In the genomic region with DNA sequence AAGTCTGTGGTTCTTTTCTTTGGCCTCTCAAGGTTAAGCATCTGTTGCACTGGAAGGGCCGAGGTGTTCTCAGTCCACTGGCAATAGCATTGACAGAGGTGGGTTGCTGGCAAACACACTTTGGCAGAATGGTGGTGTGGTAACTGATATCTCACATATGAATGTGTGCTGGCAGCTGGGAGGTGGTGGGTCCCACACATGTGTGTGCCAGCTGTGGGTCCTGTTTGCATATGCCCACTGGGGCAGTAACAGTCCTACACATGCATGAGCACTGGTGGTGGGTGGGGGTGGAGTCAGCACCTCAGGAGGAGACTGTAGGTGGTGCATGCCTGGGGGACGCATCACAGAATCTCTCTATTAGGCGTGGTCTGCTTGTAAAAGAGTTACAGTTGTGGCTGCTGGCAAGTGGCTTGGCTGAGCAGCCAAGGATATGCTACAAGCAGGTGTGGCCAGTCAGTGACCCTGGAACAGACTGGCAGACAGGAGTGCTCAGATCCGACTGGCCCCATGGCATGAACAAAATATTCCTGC, we compare ENCODE assay signal across 1 cellular context.
TF ChIP-seq lines count a peak whose summit lies in the region.

No MANE protein-coding gene starts in this region.

TF ChIP-seq in GM23338, 12 proteins besides CTCF, POLR2A, EP300 and RAD21 (continued from another document):
- TF ChIP-seq REST (IDR thresholded peaks at IDR 0.05; ENCODE audit: unreplicated experiment) (no peak), ZNF114 (CRISPR knock-in tag; IDR thresholded peaks at IDR 0.05) (no peak), POLR2AphosphoS5 (IDR thresholded peaks at IDR 0.05; ENCODE audit: low read depth) (no peak), EZH2phosphoT487 (IDR thresholded peaks at IDR 0.05; ENCODE audit: unreplicated experiment) (no peak), JUNB (IDR thresholded peaks at IDR 0.05; ENCODE audit: unreplicated experiment) (no peak), EZH2 (IDR thresholded peaks at IDR 0.05; ENCODE audit: low read depth, unreplicated experiment) (no peak), NANOG (IDR thresholded peaks at IDR 0.05; ENCODE audit: borderline replicate concordance) (no peak), CREB1 (CRISPR knock-in tag; IDR thresholded peaks at IDR 0.05; ENCODE audit: low read depth) (no peak)
- TF ChIP-seq, protein P1, sequence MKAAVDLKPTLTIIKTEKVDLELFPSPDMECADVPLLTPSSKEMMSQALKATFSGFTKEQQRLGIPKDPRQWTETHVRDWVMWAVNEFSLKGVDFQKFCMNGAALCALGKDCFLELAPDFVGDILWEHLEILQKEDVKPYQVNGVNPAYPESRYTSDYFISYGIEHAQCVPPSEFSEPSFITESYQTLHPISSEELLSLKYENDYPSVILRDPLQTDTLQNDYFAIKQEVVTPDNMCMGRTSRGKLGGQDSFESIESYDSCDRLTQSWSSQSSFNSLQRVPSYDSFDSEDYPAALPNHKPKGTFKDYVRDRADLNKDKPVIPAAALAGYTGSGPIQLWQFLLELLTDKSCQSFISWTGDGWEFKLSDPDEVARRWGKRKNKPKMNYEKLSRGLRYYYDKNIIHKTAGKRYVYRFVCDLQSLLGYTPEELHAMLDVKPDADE (IDR thresholded peaks at IDR 0.05): no peak
